Comparison of ENCODE assay signal across 17 cellular contexts in the genomic region with DNA sequence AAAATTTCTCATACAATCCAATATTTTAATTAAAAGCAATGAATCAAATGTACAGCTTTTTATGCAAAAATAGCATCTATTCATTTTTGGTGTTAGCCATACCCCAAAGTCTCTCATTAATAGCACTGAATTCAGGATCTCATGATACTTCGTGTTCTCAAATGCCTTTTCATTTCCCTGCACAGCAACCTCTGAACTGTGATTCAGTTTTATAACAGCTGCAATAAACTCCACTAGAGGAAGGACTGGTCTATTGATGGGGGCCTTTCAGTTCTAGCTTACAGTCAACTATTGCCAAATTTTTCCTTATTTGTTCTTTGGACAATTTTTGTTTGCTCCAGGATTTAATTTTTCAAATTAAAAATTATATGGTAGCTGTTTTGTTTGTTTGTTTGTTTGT. TPM values are rescaled to one million over a fixed set of nuclear protein-coding genes. Genes with fewer than 3 reads are reported as not detected.
DNase-seq lines count a peak whose midpoint lies in the region; ATAC-seq, FAIRE-seq and TF ChIP-seq lines count a peak whose summit lies in the region.
"Had no signal": no experiment of that assay in that cellular context is flagged by ENCODE, and none has a peak within 500 bp of the region (broad histone marks: within the 10 kb centered on the region; RNA-seq: fewer than 3 reads in every experiment).

No MANE protein-coding gene starts in this region.

- intact Hi-C loops in HepG2 (cut with micrococcal nuclease; ENCODE audit: unreplicated experiment), result no loop called here
- intact Hi-C loops in right lobe of liver (cut with DNase I), result no loop called here
- intact Hi-C loops in left colon (cut with DNase I, micrococcal nuclease), result no loop called here

- in situ Hi-C loops in HepG2 (cut with HindIII; ENCODE audit: extremely low pct_ligation_motif_present, low pct_unique_long_range_greater_than_20kb) (loop anchor here (5.0 kb wide), 1 partner anchor 153 kb away; the partner anchor contains the start of gene MERTK), KBM-7 (cut with MboI; ENCODE audit: low pct_unique_long_range_greater_than_20kb, low sequenced_read_pairs) (no loop called here)

- no peaks in the 10 kb centered on the region; a peak in 1 of 5 replicates for H3K27me3 ChIP-seq in HepG2 (ENCODE audit: control insufficient read depth in 1 of 2, insufficient read depth in 2 of 2, low read length in 2 of 2)
- H3K27me3 ChIP-seq in right lobe of liver, result no peaks in the 10 kb centered on the region
- no peaks in the 10 kb centered on the region for H3K27me3 ChIP-seq in small intestine (ENCODE audit: control insufficient read depth in 2 of 2, insufficient read depth in 2 of 2, low read length in 2 of 2)
- H3K27me3 ChIP-seq: BLaER1 had no signal

- H3K9me3 ChIP-seq in HepG2 (ENCODE audit: low read length) (peaks cover 9% of the 10 kb centered on the region), right lobe of liver (no peaks in the 10 kb centered on the region), small intestine (ENCODE audit: control insufficient read depth, low read depth) (no peaks in the 10 kb centered on the region)

- no peak for ATAC-seq in HepG2
- no peak for ATAC-seq in right lobe of liver
- peak; percentile 17 for ATAC-seq in left colon
- ATAC-seq: GM12878 had no signal

- peaks cover 39% of the 10 kb centered on the region for H3K4me1 ChIP-seq in HepG2 (ENCODE audit: insufficient read depth, low read length)
- peaks cover 0 to 16% (median 7%) of the 10 kb centered on the region in 4 donors for H3K4me1 ChIP-seq in right lobe of liver
- peaks cover 0 to 2% of the 10 kb centered on the region in 2 donors for H3K4me1 ChIP-seq in small intestine (ENCODE audit: control insufficient read depth in 2 of 2, insufficient read depth in 1 of 2, low read depth in 1 of 2, low read length in 1 of 2)

- CTCF ChIA-PET in HepG2 (lab: Yijun Ruan, JAX; ENCODE audit: low intra/inter-chr PET ratio, low total read pairs), result no interaction called here

- H4K20me1 ChIP-seq in HepG2 (ENCODE audit: insufficient read depth, low read length), result no peaks in the 10 kb centered on the region
- H4K20me1 ChIP-seq: BLaER1 had no signal

- H3K9ac ChIP-seq in HepG2 (ENCODE audit: insufficient read depth, low read depth, low read length), result no peak overlapping the region
- H3K9ac ChIP-seq: BLaER1 had no signal

- TF ChIP-seq CTCF in HepG2 (CRISPR knock-in tag; IDR thresholded peaks at IDR 0.05) (no peak), right lobe of liver (IDR thresholded peaks at IDR 0.05) (no peak)

- H3K27ac ChIP-seq in HepG2 (ENCODE audit: extremely low read length, insufficient read depth, low read length) (no peak overlapping the region), right lobe of liver (no peak overlapping the region), small intestine (ENCODE audit: low read depth in 1 of 2, low read length in 1 of 2) (no peak overlapping the region)
- H3K27ac ChIP-seq: BLaER1 had no signal

- TF ChIP-seq POLR2A in HepG2 (IDR thresholded peaks at IDR 0.05; ENCODE audit: insufficient read depth in 1 of 2, low read depth in 2 of 2, low read length in 2 of 2) (no peak), right lobe of liver (IDR thresholded peaks at IDR 0.05) (no peak)

- TF ChIP-seq RAD21 in HepG2 (CRISPR knock-in tag; IDR thresholded peaks at IDR 0.05), result no peak

- no peak for TF ChIP-seq EP300 in HepG2 (IDR thresholded peaks at IDR 0.05; ENCODE audit: low read depth in 2 of 2, low read length in 2 of 2)
- TF ChIP-seq EP300 in HepG2 (CRISPR knock-in tag; IDR thresholded peaks at IDR 0.05; ENCODE audit: borderline replicate concordance), result no peak

- no peak overlapping the region for H2AFZ ChIP-seq in HepG2 (ENCODE audit: low read length)

- no peaks in the 10 kb centered on the region for H3K36me3 ChIP-seq in HepG2 (replicated peaks in 1 of 2; ENCODE audit: control insufficient read depth in 1 of 2, insufficient read depth in 2 of 2, low read length in 2 of 2)
- no peaks in the 10 kb centered on the region for H3K36me3 ChIP-seq in right lobe of liver
- no peaks in the 10 kb centered on the region for H3K36me3 ChIP-seq in small intestine (ENCODE audit: control insufficient read depth in 2 of 2, insufficient read depth in 2 of 2, low read length in 2 of 2)
- H3K36me3 ChIP-seq: BLaER1 had no signal

- DNase-seq in HepG2 (ENCODE audit: low spot score), result no peak
- DNase-seq in right lobe of liver, result no peak
- DNase-seq in left colon, result no peak
- peak; percentile 88 for DNase-seq in small intestine
- no peak for DNase-seq in NCI-H345 (lab: John Stamatoyannopoulos, UW)
- DNase-seq in activated CD4-positive, CD25-positive, alpha-beta regulatory T cell treated with anti-CD3 and anti-CD28 coated beads, Interleukin-2, amount 50 U/mL, for 72 hours, result no peak
- no peak for DNase-seq in KBM-7
- DNase-seq: 8988T; CD4-positive, alpha-beta memory T cell; DMS153; DND-41; EL; H9 had no signal

- H3K4me3 ChIP-seq in HepG2 (replicated peaks in 1 of 3; ENCODE audit: insufficient read depth in 1 of 3, low read depth in 2 of 3, low read length in 3 of 3), result no peak overlapping the region
- H3K4me3 ChIP-seq in right lobe of liver, result no peak overlapping the region
- no peak overlapping the region for H3K4me3 ChIP-seq in small intestine (ENCODE audit: low read depth in 1 of 2, low read length in 2 of 2)
- H3K4me3 ChIP-seq: BLaER1, GM12878 had no signal

- WGBS in HepG2 (ENCODE audit: low lambda C conversion rate), result 87% methylated on average over 1 of the region's 1 CpG
- WGBS in right lobe of liver (ENCODE audit: insufficient coverage, low coverage, low lambda C conversion rate, missing lambda C conversion rate), result 63% methylated on average over 1 of the region's 1 CpG
- 27 to 68% (median 51%) methylated on average over 1 of the region's 1 CpG for WGBS in small intestine, 3 donors

- POLR2A ChIA-PET in HepG2 (lab: Yijun Ruan, JAX), result interaction anchor here (2.1 to 2.3 kb wide), 2 partner anchors 64 to 163 kb away, joined by 7 to 11 read pairs; no protein-coding TSS in a partner anchor

- BruUV-seq in HepG2 (replicated peaks; lab: Mats Ljungman, UMichigan), result TSS peak; percentile 89

- FAIRE-seq in HepG2 (lab: Jason Lieb, UNC) (no peak), small intestine (lab: Jason Lieb, UNC) (no peak)
- FAIRE-seq: GM12878, GM19239, H1 had no signal

- no peaks in the 10 kb centered on the region for H3K79me2 ChIP-seq in HepG2 (ENCODE audit: insufficient read depth, low read length)

- peak overlapping the region; percentile 71 for H3K4me2 ChIP-seq in HepG2 (ENCODE audit: low read depth, low read length)
- H3K4me2 ChIP-seq: BLaER1 had no signal

TF ChIP-seq in HepG2, 621 proteins besides CTCF, POLR2A, EP300 and RAD21 (continues in another document):
- TF ChIP-seq ZNF672 (CRISPR knock-in tag; IDR thresholded peaks at IDR 0.05) (no peak), BORCS8-MEF2B (CRISPR knock-in tag; IDR thresholded peaks at IDR 0.05) (no peak), RBM22 (optimal IDR thresholded peaks at IDR 0.05; ENCODE audit: low read length) (no peak), ZNF431 (CRISPR knock-in tag; IDR thresholded peaks at IDR 0.05; ENCODE audit: borderline replicate concordance, low read depth) (no peak), ZNF7 (CRISPR knock-in tag; IDR thresholded peaks at IDR 0.05) (no peak), ZNF768 (CRISPR knock-in tag; IDR thresholded peaks at IDR 0.05) (no peak), ISL2 (CRISPR knock-in tag; IDR thresholded peaks at IDR 0.05) (no peak), ZBTB1 (CRISPR knock-in tag; IDR thresholded peaks at IDR 0.05; ENCODE audit: borderline replicate concordance) (no peak)

RNA-seq across cellular contexts. Expression of gene TMEM87B, which starts 4.8 kb away (rescaled TPM):
- total RNA-seq in HepG2 (2016; rRNA removed; fragmentation: Illumina TruSeq; extraction: Trizol) (9.9 and 15.1 TPM in 2 replicates), right lobe of liver (10 to 100 TPM in 3 of 6 experiments, 1 to 10 TPM in 3; 5.4 to 18.0 (median 8.8) TPM), left colon (10 to 100 TPM; 72.6 to 81.3 TPM)
- 8.3 and 8.9 TPM in 2 replicates for total RNA-seq in HepG2 (2016; cell fraction: cytosol; rRNA removed; fragmentation: Illumina TruSeq; extraction: Trizol; ENCODE audit: low read depth)
- total RNA-seq in HepG2 (2016; cell fraction: insoluble cytoplasmic fraction; rRNA removed; fragmentation: Illumina TruSeq; extraction: Trizol), result 9.2 and 15.1 TPM in 2 replicates
- total RNA-seq in HepG2 (2016; cell fraction: membrane; rRNA removed; fragmentation: Illumina TruSeq; extraction: Trizol), result 6.2 and 6.3 TPM in 2 replicates
- total RNA-seq in HepG2 (2016; cell fraction: nucleus; rRNA removed; fragmentation: Illumina TruSeq; extraction: Trizol), result 24.1 and 32.0 TPM in 2 replicates
- polyA plus RNA-seq in HepG2 (2011; rRNA removed) (13.0 and 16.2 TPM in 2 replicates), small intestine (10 to 100 TPM; 17.3 to 29.2 (median 23.0) TPM)
- 5.4 and 9.6 TPM in 2 replicates for polyA plus RNA-seq in HepG2 (2011; cell fraction: cytosol; rRNA removed)
- 17.3 TPM in 2 replicates for polyA plus RNA-seq in HepG2 (2011; cell fraction: nucleus; rRNA removed)
- polyA plus RNA-seq in HepG2 (2012), result 16.5 and 25.6 TPM in 2 replicates
- polyA plus RNA-seq in HepG2 (2016; cell fraction: cytosol; fragmentation: Illumina TruSeq; extraction: Trizol; ENCODE audit: low read depth), result 0.47 and 0.84 TPM in 2 replicates
- 7.1 and 8.1 TPM in 2 replicates for polyA plus RNA-seq in HepG2 (2016; cell fraction: insoluble cytoplasmic fraction; fragmentation: Illumina TruSeq; extraction: Trizol; ENCODE audit: low read depth)
- polyA plus RNA-seq in HepG2 (2016; cell fraction: membrane; fragmentation: Illumina TruSeq; extraction: Trizol; ENCODE audit: low read depth), result 1.6 and 2.5 TPM in 2 replicates
- 33.9 and 34.2 TPM in 2 replicates for polyA plus RNA-seq in HepG2 (2016; cell fraction: nucleus; fragmentation: Illumina TruSeq; extraction: Trizol; ENCODE audit: insufficient read depth, low read depth)
- 2.3 and 9.3 TPM in 2 replicates for polyA minus RNA-seq in HepG2 (2011; rRNA and poly(A)+ RNA removed; ENCODE audit: low replicate concordance)
- polyA minus RNA-seq in HepG2 (2011; cell fraction: cytosol; rRNA and poly(A)+ RNA removed), result 21.9 and 33.0 TPM in 2 replicates
- polyA minus RNA-seq in HepG2 (2011; cell fraction: nucleus; rRNA and poly(A)+ RNA removed), result 24.2 and 24.7 TPM in 2 replicates
